1 cellular context compared by ENCODE assay signal in the genomic region with DNA sequence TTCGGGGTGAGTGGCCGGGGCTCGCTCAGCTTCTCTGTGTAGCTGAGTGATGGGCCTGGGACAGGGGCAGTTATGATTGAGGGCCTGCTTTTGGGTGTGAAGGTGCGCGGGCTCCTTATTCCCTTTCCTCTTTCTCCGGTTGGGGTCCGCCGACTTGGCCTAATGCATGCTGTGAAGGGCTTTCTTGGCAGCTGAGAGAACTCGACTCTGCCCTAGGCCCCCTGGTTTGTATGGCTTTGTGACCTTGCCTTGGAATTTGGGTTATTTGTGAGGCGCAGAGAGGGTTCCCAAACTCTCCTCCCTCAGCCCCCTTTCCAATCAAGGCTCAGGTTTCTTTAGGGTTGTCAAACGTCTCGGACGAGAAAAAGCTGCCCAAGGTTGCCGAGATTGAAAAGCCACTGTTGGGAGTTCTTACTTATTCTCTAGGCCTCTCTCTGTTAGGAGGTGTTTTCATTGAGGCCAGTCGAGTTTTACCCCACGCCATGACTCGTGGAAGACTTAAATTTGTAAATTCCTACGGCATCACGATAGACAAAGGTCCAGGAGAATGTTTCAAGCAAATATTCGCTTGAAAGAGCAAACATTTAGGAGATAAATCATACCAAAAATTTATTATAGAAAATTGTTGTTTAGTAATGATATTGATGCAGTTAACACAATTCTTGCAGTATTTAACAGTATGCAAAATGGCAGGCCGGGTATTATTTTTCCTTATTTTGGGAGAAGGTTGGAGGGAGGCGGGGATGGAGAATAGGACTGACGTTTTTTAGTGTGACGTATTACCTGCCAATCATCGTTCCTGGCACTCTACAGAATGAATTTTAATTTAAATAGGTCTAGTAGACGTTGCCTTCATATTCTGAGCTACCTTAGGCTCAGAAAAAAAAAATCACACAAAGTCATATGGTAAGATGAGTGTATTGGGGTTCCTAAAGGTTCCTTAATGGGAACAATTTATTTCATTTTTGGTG.
TF ChIP-seq lines count a peak whose summit lies in the region.

No MANE protein-coding gene starts in this region.

TF ChIP-seq in HepG2, 621 proteins besides CTCF, POLR2A, EP300 and RAD21 (continued from another document):
- TF ChIP-seq, protein P1, sequence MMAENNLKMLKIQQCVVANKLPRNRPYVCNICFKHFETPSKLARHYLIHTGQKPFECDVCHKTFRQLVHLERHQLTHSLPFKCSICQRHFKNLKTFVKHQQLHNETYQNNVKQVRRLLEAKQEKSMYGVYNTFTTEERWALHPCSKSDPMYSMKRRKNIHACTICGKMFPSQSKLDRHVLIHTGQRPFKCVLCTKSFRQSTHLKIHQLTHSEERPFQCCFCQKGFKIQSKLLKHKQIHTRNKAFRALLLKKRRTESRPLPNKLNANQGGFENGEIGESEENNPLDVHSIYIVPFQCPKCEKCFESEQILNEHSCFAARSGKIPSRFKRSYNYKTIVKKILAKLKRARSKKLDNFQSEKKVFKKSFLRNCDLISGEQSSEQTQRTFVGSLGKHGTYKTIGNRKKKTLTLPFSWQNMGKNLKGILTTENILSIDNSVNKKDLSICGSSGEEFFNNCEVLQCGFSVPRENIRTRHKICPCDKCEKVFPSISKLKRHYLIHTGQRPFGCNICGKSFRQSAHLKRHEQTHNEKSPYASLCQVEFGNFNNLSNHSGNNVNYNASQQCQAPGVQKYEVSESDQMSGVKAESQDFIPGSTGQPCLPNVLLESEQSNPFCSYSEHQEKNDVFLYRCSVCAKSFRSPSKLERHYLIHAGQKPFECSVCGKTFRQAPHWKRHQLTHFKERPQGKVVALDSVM (CRISPR knock-in tag; IDR thresholded peaks at IDR 0.05): 0 out of 2 replicates have a peak, but pooled peaks have one; percentile 2
